Comparison of ENCODE assay signal across 8 cellular contexts in the genomic region with DNA sequence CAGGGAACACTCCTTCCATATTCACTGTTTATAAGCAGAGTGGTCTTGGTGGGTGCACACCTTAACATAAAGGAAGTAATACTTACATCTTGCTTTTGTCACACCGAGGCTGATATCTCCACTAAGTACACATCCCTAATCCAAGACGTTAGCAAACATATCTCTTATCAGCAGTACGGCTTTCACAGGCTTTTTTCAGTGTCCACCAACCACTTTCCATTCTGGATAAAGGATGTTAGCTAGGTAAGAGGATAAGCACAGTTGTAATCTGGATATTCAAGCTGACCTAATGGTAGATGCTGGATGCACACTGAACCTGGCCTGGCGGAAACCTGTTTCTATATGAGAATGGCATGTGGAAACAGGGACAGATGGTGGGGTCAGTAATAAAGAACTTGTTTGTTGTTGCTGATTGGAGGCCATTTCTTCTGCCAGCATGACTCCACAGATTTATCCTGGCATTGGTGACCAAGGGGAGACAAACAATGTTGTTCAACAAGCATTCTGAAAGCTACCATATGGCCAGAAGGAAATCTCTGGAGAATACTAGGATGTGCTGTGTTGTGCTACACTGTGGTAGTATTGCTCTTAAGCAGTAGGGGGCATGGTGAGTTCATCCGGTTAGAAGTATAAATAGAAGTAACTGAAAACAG.
DNase-seq lines count a peak whose midpoint lies in the region; ATAC-seq and TF ChIP-seq lines count a peak whose summit lies in the region.

No MANE protein-coding gene starts in this region.

- H3K27ac ChIP-seq in hepatocyte (no peak overlapping the region), skeletal muscle tissue (ENCODE audit: low read depth, low read length) (no peak overlapping the region)

- H3K9me3 ChIP-seq in hepatocyte (ENCODE audit: low read depth) (no peaks in the 10 kb centered on the region), skeletal muscle tissue (ENCODE audit: control insufficient read depth in 3 of 3, low read length in 3 of 3) (no peaks in the 10 kb centered on the region)

- no peak overlapping the region for H2AFZ ChIP-seq in hepatocyte

- peak; percentile 38 for TF ChIP-seq CTCF in GM20000 (IDR thresholded peaks at IDR 0.05; ENCODE audit: extremely low read depth, missing control alignments)
- peak; percentile 60 for TF ChIP-seq CTCF in hepatocyte (IDR thresholded peaks at IDR 0.05; ENCODE audit: poor library complexity)

- H3K4me1 ChIP-seq in hepatocyte (ENCODE audit: insufficient read depth) (no peaks in the 10 kb centered on the region), skeletal muscle tissue (ENCODE audit: control insufficient read depth in 3 of 3, insufficient read depth in 3 of 3, low read length in 3 of 3) (peaks cover 4 to 7% (median 5%) of the 10 kb centered on the region in 3 donors)

- no peaks in the 10 kb centered on the region for H3K9me2 ChIP-seq in hepatocyte (replicated peaks; ENCODE audit: insufficient read depth)

- H3K36me3 ChIP-seq in hepatocyte (replicated peaks; ENCODE audit: insufficient read depth, low read depth) (no peaks in the 10 kb centered on the region), skeletal muscle tissue (ENCODE audit: control insufficient read depth in 3 of 3, insufficient read depth in 3 of 3, low read length in 3 of 3) (no peaks in the 10 kb centered on the region)

- peak; percentile 82 for DNase-seq in ELR (ENCODE audit: low read depth)
- peak; percentile 47 for DNase-seq in GM20000 (ENCODE audit: low spot score)
- peak; percentile 23 for DNase-seq in NCI-H510A (lab: John Stamatoyannopoulos, UW)
- peak; percentile 80 for DNase-seq in amniotic epithelial cell (ENCODE audit: low read depth)
- peak; percentile 70 for DNase-seq in hepatocyte (ENCODE audit: low spot score)
- no peak for DNase-seq in GM19238 (ENCODE audit: insufficient read length, low spot score)

- H3K4me3 ChIP-seq in hepatocyte (no peak overlapping the region), skeletal muscle tissue (ENCODE audit: low read length in 3 of 3) (peak overlapping the region in 2 of 3 donors; percentile 22 to 49)

- H3K27me3 ChIP-seq in hepatocyte, result no peaks in the 10 kb centered on the region
- no peaks in the 10 kb centered on the region for H3K27me3 ChIP-seq in skeletal muscle tissue (ENCODE audit: control insufficient read depth in 3 of 3, insufficient read depth in 3 of 3, low read length in 3 of 3)

- H3K4me2 ChIP-seq in hepatocyte, result no peak overlapping the region

- ATAC-seq in HG03460 (IDR thresholded peaks at IDR 0.05; ENCODE audit: unreplicated experiment), result peak; percentile 99

- WGBS in hepatocyte (ENCODE audit: low lambda C conversion rate, missing lambda C conversion rate), result 34% methylated on average over 5 of the region's 5 CpGs

- H4K20me1 ChIP-seq in hepatocyte (ENCODE audit: insufficient read depth, poor library complexity, severe bottlenecking), result no peaks in the 10 kb centered on the region

- no peaks in the 10 kb centered on the region for H3K79me2 ChIP-seq in hepatocyte

- H3K9ac ChIP-seq in skeletal muscle tissue (ENCODE audit: low read depth in 1 of 3, low read length in 3 of 3), result peak overlapping the region in 2 of 3 donors; percentile 57 to 70
